9 cellular contexts compared by ENCODE assay signal in genomic region chr11:102112654-102112926, GRCh38. TPM values are rescaled to one million over a fixed set of nuclear protein-coding genes. Genes with fewer than 3 reads are reported as not detected.
DNase-seq lines count a peak whose midpoint lies in the region; ATAC-seq and TF ChIP-seq lines count a peak whose summit lies in the region.
"Had no signal": no experiment of that assay in that cellular context is flagged by ENCODE, and none has a peak within 500 bp of the region (broad histone marks: within the 10 kb centered on the region; RNA-seq: fewer than 3 reads in every experiment).

No MANE protein-coding gene starts in this region.

- H3K27me3 ChIP-seq in H7 (ENCODE audit: control insufficient read depth, insufficient read depth, low read length) (no peaks in the 10 kb centered on the region), left lung (peaks cover 0 to 77% of the 10 kb centered on the region in 2 donors), smooth muscle cell (ENCODE audit: low read depth) (no peaks in the 10 kb centered on the region)

- TF ChIP-seq CTCF in brain (conservative IDR thresholded peaks at IDR 0.05) (no peak), left lung (IDR thresholded peaks at IDR 0.05) (no peak), smooth muscle cell (IDR thresholded peaks at IDR 0.05; ENCODE audit: borderline replicate concordance, insufficient read depth, poor library complexity, severe bottlenecking) (no peak), GM10248 (IDR thresholded peaks at IDR 0.05; ENCODE audit: control extremely low read depth, extremely low read depth, low read depth, missing control alignments) (no peak)

- peaks cover 61% of the 10 kb centered on the region for H3K4me1 Mint-ChIP-seq in brain

- H3F3A ChIP-seq in smooth muscle cell (ENCODE audit: low read depth), result peaks cover 19% of the 10 kb centered on the region

- no peak overlapping the region for H2AFZ ChIP-seq in smooth muscle cell (ENCODE audit: low read depth)

- ATAC-seq in left lung (no peak), GM19035 (IDR thresholded peaks at IDR 0.05; ENCODE audit: unreplicated experiment) (no peak)

- peaks cover 66% of the 10 kb centered on the region for H3K79me2 ChIP-seq in smooth muscle cell (ENCODE audit: low read depth)

- H3K36me3 Mint-ChIP-seq in brain, result peaks cover 3% of the 10 kb centered on the region

- WGBS in smooth muscle cell (ENCODE audit: low lambda C conversion rate), result 0% methylated on average over 3 of the region's 3 CpGs

- peaks cover 15% of the 10 kb centered on the region for H3K27me3 Mint-ChIP-seq in brain

- POLR2A ChIA-PET in GM10248 (lab: Yijun Ruan, JAX), result no interaction called here

- peak overlapping the region; percentile 98 for H3K4me2 ChIP-seq in smooth muscle cell

- H3K4me3 ChIP-seq in H7 (ENCODE audit: insufficient read depth, low read depth, low read length) (peak overlapping the region; percentile 92), left lung (peak overlapping the region; percentile 59 to 63), smooth muscle cell (peak overlapping the region; percentile 80)

- intact Hi-C loops in left lung (cut with DNase I), result no loop called here

- H4K20me1 ChIP-seq in smooth muscle cell (ENCODE audit: low read depth), result peaks cover 38% of the 10 kb centered on the region

- no peak for DNase-seq in H7
- DNase-seq in left lung, result no peak
- DNase-seq in smooth muscle cell (lab: John Stamatoyannopoulos, UW; ENCODE audit: unreplicated experiment), result no peak
- no peak for DNase-seq in GM10248 (ENCODE audit: extremely low spot score)
- DNase-seq in NCI-H1930 (lab: John Stamatoyannopoulos, UW), result no peak
- DNase-seq in NCI-H524 treated with DMSO at 0.1 percent for 48 hours (lab: John Stamatoyannopoulos, UW), result no peak
- DNase-seq: hippocampal formation had no signal

- peak overlapping the region; percentile 99 for H3K9ac ChIP-seq in smooth muscle cell (ENCODE audit: low read depth)

- H3K9me3 Mint-ChIP-seq in brain, result no peaks in the 10 kb centered on the region

- H3K4me3 Mint-ChIP-seq in brain, result peak overlapping the region; percentile 88 to 99 (median 96)

- H3K9me3 ChIP-seq in left lung, result no peaks in the 10 kb centered on the region
- no peaks in the 10 kb centered on the region for H3K9me3 ChIP-seq in smooth muscle cell (replicated peaks; ENCODE audit: low read depth)

- H3K27ac ChIP-seq in left lung (peak overlapping the region; percentile 94 to 98), smooth muscle cell (ENCODE audit: low read depth) (peak overlapping the region; percentile 99)

- H3K4me1 ChIP-seq in left lung (peaks cover 25 to 34% of the 10 kb centered on the region in 2 donors), smooth muscle cell (ENCODE audit: low read depth) (peaks cover 60% of the 10 kb centered on the region)

- CTCF ChIA-PET in GM10248 (lab: Yijun Ruan, JAX), result no interaction called here

- peak overlapping the region; percentile 90 to 100 (median 99) for H3K27ac Mint-ChIP-seq in brain

- peaks cover 1% of the 10 kb centered on the region; the same call in 1 of the 2 replicates for H3K36me3 ChIP-seq in H7 (replicated peaks; ENCODE audit: control insufficient read depth, insufficient read depth, low read length)
- no peaks in the 10 kb centered on the region for H3K36me3 ChIP-seq in left lung
- H3K36me3 ChIP-seq in smooth muscle cell (ENCODE audit: low read depth), result no peaks in the 10 kb centered on the region

RNA-seq across cellular contexts. Expression of gene YAP1, which starts 2.3 kb away (rescaled TPM):
- total RNA-seq in H7 (2014; rRNA removed; shearing (Covaris generic)), result 76.2 and 80.5 TPM in 2 replicates
- polyA plus RNA-seq in brain (ENCODE audit: insufficient read depth, low read depth, low replicate concordance), result 6.4 TPM
- 100 to 1,000 TPM; 105 to 165 TPM for total RNA-seq in left lung
- 136 and 174 TPM in 2 replicates for total RNA-seq in smooth muscle cell
- 25.1 and 28.4 TPM in 2 replicates for polyA plus RNA-seq in smooth muscle cell
